1 cellular context compared by ENCODE assay signal in genomic region chr17:74768069-74768762, GRCh38.
TF ChIP-seq lines count a peak whose summit lies in the region.

No MANE protein-coding gene starts in this region.

TF ChIP-seq in SK-N-SH treated with all-trans-retinoic acid at 6 μM for 48 hours, 23 proteins besides CTCF, POLR2A, EP300 and RAD21 (continued from another document):
- TF ChIP-seq PATZ1 (CRISPR knock-in tag; IDR thresholded peaks at IDR 0.05; ENCODE audit: borderline replicate concordance) (no peak), TSHZ2 (CRISPR knock-in tag; IDR thresholded peaks at IDR 0.05) (no peak), SNAI2 (CRISPR knock-in tag; IDR thresholded peaks at IDR 0.05) (no peak), TOX (CRISPR knock-in tag; IDR thresholded peaks at IDR 0.05; ENCODE audit: borderline replicate concordance) (no peak), RARB (CRISPR knock-in tag; IDR thresholded peaks at IDR 0.05) (no peak), OSR1 (CRISPR knock-in tag; IDR thresholded peaks at IDR 0.05) (no peak), ISL1 (CRISPR knock-in tag; IDR thresholded peaks at IDR 0.05) (no peak), BACH2 (CRISPR knock-in tag; IDR thresholded peaks at IDR 0.05; ENCODE audit: borderline replicate concordance) (no peak), ZNF8 (CRISPR knock-in tag; IDR thresholded peaks at IDR 0.05) (no peak), ZFP3 (CRISPR knock-in tag; IDR thresholded peaks at IDR 0.05) (no peak), CSRNP3 (CRISPR knock-in tag; IDR thresholded peaks at IDR 0.05) (no peak)
